ENCODE assay signal across 21 cellular contexts in genomic region chr12:102885043-102885932, GRCh38. TPM values are rescaled to one million over a fixed set of nuclear protein-coding genes. Genes with fewer than 3 reads are reported as not detected.
"Had no signal": no experiment of that assay in that cellular context is flagged by ENCODE, and none has a peak within 500 bp of the region (broad histone marks: within the 10 kb centered on the region; RNA-seq: fewer than 3 reads in every experiment).

No MANE protein-coding gene starts in this region.

- DNase-seq: activated CD4-positive, alpha-beta T cell treated with anti-CD3 and anti-CD28 coated beads, Interleukin-2, amount 50 U/mL, for 4 hours; activated effector memory CD4-positive, alpha-beta T cell treated with anti-CD3 and anti-CD28 coated beads, Interleukin-2, amount 50 U/mL, for 16 hours; activated naive CD4-positive, alpha-beta T cell treated with anti-CD3 and anti-CD28 coated beads, Interleukin-2, amount 50 U/mL, for 16 hours; activated T-cell treated with anti-CD3 and anti-CD28 coated beads, Interleukin-2, amount 50 U/mL, for 72 hours; effector CD8-positive, alpha-beta T cell; esophagus squamous epithelium; heart right ventricle; lower lobe of right lung; ovary; spleen; stimulated activated CD4-positive, alpha-beta T cell treated with anti-CD3 and anti-CD28 coated beads, Interleukin-4, amount 100 ng/mL, for 4 hours; stimulated activated naive B cell treated with anti-CD40 and anti-IgM and Interleukin-4, amounts not matched to agents 10 μg/mL and 1 μg/mL and 100 μg/mL, for 72 hours; SW 1271; T-helper 2 cell; upper lobe of right lung; WERI-Rb-1 had no signal

- H3K27me3 ChIP-seq: ovary had no signal

- H3K27ac ChIP-seq: esophagus squamous epithelium, heart right ventricle, lower lobe of right lung, ovary, spleen, thoracic aorta, upper lobe of right lung, WERI-Rb-1 had no signal

- H3K4me3 Mint-ChIP-seq: activated T-cell treated with anti-CD3 and anti-CD28 coated beads, Interleukin-2, amount 50 U/mL, for 72 hours; stimulated activated naive B cell treated with anti-CD40 and anti-IgM and Interleukin-4, amounts not matched to agents 10 μg/mL and 1 μg/mL and 100 μg/mL, for 72 hours had no signal

- H3K4me1 ChIP-seq: esophagus squamous epithelium, heart right ventricle, lower lobe of right lung, spleen, upper lobe of right lung had no signal

- H3K9me3 Mint-ChIP-seq: activated T-cell treated with anti-CD3 and anti-CD28 coated beads, Interleukin-2, amount 50 U/mL, for 72 hours; stimulated activated naive B cell treated with anti-CD40 and anti-IgM and Interleukin-4, amounts not matched to agents 10 μg/mL and 1 μg/mL and 100 μg/mL, for 72 hours had no signal

- H3K27ac Mint-ChIP-seq: activated T-cell treated with anti-CD3 and anti-CD28 coated beads, Interleukin-2, amount 50 U/mL, for 72 hours; stimulated activated naive B cell treated with anti-CD40 and anti-IgM and Interleukin-4, amounts not matched to agents 10 μg/mL and 1 μg/mL and 100 μg/mL, for 72 hours had no signal

- H3K4me3 ChIP-seq: esophagus squamous epithelium, heart right ventricle, lower lobe of right lung, ovary, spleen, thoracic aorta, upper lobe of right lung had no signal

- H3K9me3 ChIP-seq: esophagus squamous epithelium, heart right ventricle, lower lobe of right lung, ovary, spleen, thoracic aorta, upper lobe of right lung had no signal

- H3K36me3 Mint-ChIP-seq: stimulated activated naive B cell treated with anti-CD40 and anti-IgM and Interleukin-4, amounts not matched to agents 10 μg/mL and 1 μg/mL and 100 μg/mL, for 72 hours had no signal

- H3K4me1 Mint-ChIP-seq: stimulated activated naive B cell treated with anti-CD40 and anti-IgM and Interleukin-4, amounts not matched to agents 10 μg/mL and 1 μg/mL and 100 μg/mL, for 72 hours had no signal

- ATAC-seq: activated T-cell treated with anti-CD3 and anti-CD28 coated beads, Interleukin-2, amount 50 U/mL, for 72 hours; heart right ventricle; lower lobe of right lung; stimulated activated naive B cell treated with anti-CD40 and anti-IgM and Interleukin-4, amounts not matched to agents 10 μg/mL and 1 μg/mL and 100 μg/mL, for 72 hours; upper lobe of right lung had no signal

- H3K36me3 ChIP-seq: esophagus squamous epithelium, heart right ventricle, lower lobe of right lung, ovary, spleen, thoracic aorta, upper lobe of right lung, WERI-Rb-1 had no signal

RNA-seq across cellular contexts. Expression of gene PAH, which starts 31.8 kb away (rescaled TPM):
- total RNA-seq: activated CD8-positive, alpha-beta memory T cell treated with anti-CD3 and anti-CD28 coated beads for 36 hours; astrocyte; endothelial cell of umbilical vein; esophagus squamous epithelium; heart right ventricle; lower lobe of right lung; spleen; thoracic aorta; upper lobe of right lung had no signal
- polyA plus RNA-seq: endothelial cell of umbilical vein, heart right ventricle, neural cell, ovary had no signal
